27 cellular contexts compared by ENCODE assay signal in the genomic region with DNA sequence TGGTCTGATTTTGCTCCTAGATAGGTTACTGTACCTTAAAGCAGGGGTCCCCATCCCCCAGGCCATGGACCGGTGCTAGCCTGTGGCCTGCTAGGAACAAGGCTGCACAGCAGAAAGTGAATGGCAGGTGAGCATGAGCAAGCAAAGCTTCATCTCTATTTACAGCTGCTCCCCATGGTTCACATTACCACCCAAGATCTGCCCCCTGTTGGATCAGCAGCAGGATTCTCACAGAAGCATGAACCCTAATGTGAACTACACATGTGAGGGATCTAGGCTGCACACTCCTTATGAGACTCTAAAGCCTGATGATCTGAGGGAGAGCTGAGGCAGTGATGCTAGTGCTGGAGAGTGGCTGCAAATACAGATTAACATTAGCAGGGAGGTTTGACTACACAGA.
"Had no signal": no experiment of that assay in that cellular context is flagged by ENCODE, and none has a peak within 500 bp of the region (broad histone marks: within the 10 kb centered on the region; RNA-seq: fewer than 3 reads in every experiment).

No MANE protein-coding gene starts in this region.

- H3K27me3 ChIP-seq: left lung, pancreas, stomach, testis, thyroid gland, transverse colon, upper lobe of left lung, vagina had no signal

- H3K36me3 ChIP-seq: left lung, lower lobe of right lung, pancreas, prostate gland, stomach, thyroid gland, transverse colon, upper lobe of left lung, vagina had no signal

- H3K4me1 ChIP-seq: left lung, lower lobe of right lung, pancreas, prostate gland, stomach, testis, thyroid gland, transverse colon, upper lobe of left lung, vagina had no signal

- H3K27ac ChIP-seq: left lung, lower lobe of right lung, pancreas, prostate gland, skin epidermis, stomach, testis, thyroid gland, transverse colon, upper lobe of left lung, vagina had no signal

- FAIRE-seq: kidney, pancreas had no signal

- H3K9me3 ChIP-seq: left lung, lower lobe of right lung, pancreas, prostate gland, stomach, testis, thyroid gland, transverse colon, upper lobe of left lung, vagina had no signal

- H3K4me3 ChIP-seq: left lung, lower lobe of right lung, pancreas, prostate gland, skin epidermis, stomach, testis, thyroid gland, transverse colon, upper lobe of left lung, vagina had no signal

- DNase-seq: kidney; left colon; left lung; lower lobe of right lung; mammary epithelial cell; mesenchymal stem cell; naive thymus-derived CD8-positive, alpha-beta T cell; nucleus accumbens; pancreas; posterior cingulate gyrus; retina; right cardiac atrium; stimulated activated CD4-positive, alpha-beta T cell treated with anti-CD3 and anti-CD28 coated beads, Interleukin-12 subunit alpha, Interleukin-12 subunit beta, amount 100 ng/mL, for 4 hours; stimulated activated CD4-positive, alpha-beta T cell treated with anti-CD3 and anti-CD28 coated beads, Interleukin-15, amount 100 ng/mL, for 24 hours; stimulated activated CD4-positive, alpha-beta T cell treated with anti-CD3 and anti-CD28 coated beads, Interleukin-2, amount 100 ng/mL, for 24 hours; stimulated activated CD4-positive, alpha-beta T cell treated with anti-CD3 and anti-CD28 coated beads, Interleukin-4, amount 100 ng/mL, for 1 hour; stimulated activated naive B cell treated with anti-CD40 and anti-IgM and Interleukin-4, amounts not matched to agents 10 μg/mL and 1 μg/mL and 100 μg/mL, for 72 hours; stimulated activated naive CD8-positive, alpha-beta T cell treated with anti-CD3 and anti-CD28 coated beads, Interleukin-15, Interleukin-2, amounts not matched to agents 100 U/mL and 50 U/mL, for 24 hours; stomach; testis; thyroid gland; transverse colon; upper lobe of left lung had no signal

- ATAC-seq: left colon; left lung; lower lobe of right lung; naive thymus-derived CD8-positive, alpha-beta T cell; pancreas; right cardiac atrium; sciatic nerve; stimulated activated naive B cell treated with anti-CD40 and anti-IgM and Interleukin-4, amounts not matched to agents 10 μg/mL and 1 μg/mL and 100 μg/mL, for 72 hours; stimulated activated naive CD8-positive, alpha-beta T cell treated with anti-CD3 and anti-CD28 coated beads, Interleukin-15, Interleukin-2, amounts not matched to agents 100 U/mL and 50 U/mL, for 24 hours had no signal
